ENCODE assay signal across 22 cellular contexts in genomic region chr19:31980851-31981250, GRCh38.
DNase-seq lines count a peak whose midpoint lies in the region; ATAC-seq, FAIRE-seq and TF ChIP-seq lines count a peak whose summit lies in the region.
"Had no signal": no experiment of that assay in that cellular context is flagged by ENCODE, and none has a peak within 500 bp of the region (broad histone marks: within the 10 kb centered on the region; RNA-seq: fewer than 3 reads in every experiment).

No MANE protein-coding gene starts in this region.

- H3K27me3 ChIP-seq in endodermal cell (ENCODE audit: control insufficient read depth, insufficient read depth, low read length, poor library complexity, severe bottlenecking) (no peaks in the 10 kb centered on the region), osteoblast (ENCODE audit: insufficient read depth, low read length) (no peaks in the 10 kb centered on the region), pancreas (no peaks in the 10 kb centered on the region)
- H3K27me3 ChIP-seq: BLaER1 treated with 17β-estradiol and CSF1 and Interleukin-3, amounts not matched to agents 10 nM and 100 nM had no signal

- ATAC-seq in GM18520 (IDR thresholded peaks at IDR 0.05; ENCODE audit: unreplicated experiment) (no peak), pancreas (no peak)
- ATAC-seq: A549; CD8-positive, alpha-beta T cell had no signal

- H3K9ac ChIP-seq in endodermal cell (ENCODE audit: extremely low read depth, low read length, poor library complexity, severe bottlenecking) = no peak overlapping the region
- H3K9ac ChIP-seq: BLaER1 treated with 17β-estradiol and CSF1 and Interleukin-3, amounts not matched to agents 10 nM and 100 nM had no signal

- H3K4me3 ChIP-seq in endodermal cell (ENCODE audit: low read length) = no peak overlapping the region
- no peak overlapping the region for H3K4me3 ChIP-seq in osteoblast (ENCODE audit: insufficient read depth, low read length)
- no peak overlapping the region for H3K4me3 ChIP-seq in pancreas
- H3K4me3 ChIP-seq: A549; BLaER1 treated with 17β-estradiol and CSF1 and Interleukin-3, amounts not matched to agents 10 nM and 100 nM had no signal

- H3K4me1 Mint-ChIP-seq in endodermal cell (no peaks in the 10 kb centered on the region), type B pancreatic cell (ENCODE audit: unreplicated experiment) (no peaks in the 10 kb centered on the region)
- H3K4me1 Mint-ChIP-seq: B cell had no signal

- H3K4me2 ChIP-seq in osteoblast (ENCODE audit: insufficient read depth, low read length) = no peak overlapping the region
- H3K4me2 ChIP-seq: A549; BLaER1 treated with 17β-estradiol and CSF1 and Interleukin-3, amounts not matched to agents 10 nM and 100 nM had no signal

- TF ChIP-seq CTCF in endodermal cell (conservative IDR thresholded peaks at IDR 0.05) (no peak), osteoblast (IDR thresholded peaks at IDR 0.05; ENCODE audit: extremely low read depth, low read depth, low read length) (no peak), type B pancreatic cell (conservative IDR thresholded peaks at IDR 0.05) (no peak), pancreas (IDR thresholded peaks at IDR 0.05) (no peak)

- H3K9me3 Mint-ChIP-seq in endodermal cell = peaks cover 7% of the 10 kb centered on the region
- H3K9me3 Mint-ChIP-seq in type B pancreatic cell = no peaks in the 10 kb centered on the region

- H3K4me3 Mint-ChIP-seq in endodermal cell = no peak overlapping the region
- no peak overlapping the region for H3K4me3 Mint-ChIP-seq in type B pancreatic cell
- H3K4me3 Mint-ChIP-seq: B cell; CD4-positive, alpha-beta T cell; CD8-positive, alpha-beta T cell had no signal

- no peak for FAIRE-seq in pancreas (lab: Jason Lieb, UNC)
- FAIRE-seq: D721Med, G401.6, GM12891 had no signal

- no peak overlapping the region for H2AFZ ChIP-seq in osteoblast (ENCODE audit: low read length)

- H3K27me3 Mint-ChIP-seq in endodermal cell (ENCODE audit: insufficient read depth) = no peaks in the 10 kb centered on the region
- peaks cover 7% of the 10 kb centered on the region for H3K27me3 Mint-ChIP-seq in type B pancreatic cell
- H3K27me3 Mint-ChIP-seq: B cell; CD4-positive, alpha-beta T cell had no signal

- no peaks in the 10 kb centered on the region for H3K36me3 ChIP-seq in endodermal cell (ENCODE audit: control insufficient read depth, insufficient read depth, low read length)
- no peaks in the 10 kb centered on the region for H3K36me3 ChIP-seq in osteoblast (ENCODE audit: insufficient read depth, low read length)
- H3K36me3 ChIP-seq in pancreas = no peaks in the 10 kb centered on the region
- H3K36me3 ChIP-seq: BLaER1 treated with 17β-estradiol and CSF1 and Interleukin-3, amounts not matched to agents 10 nM and 100 nM had no signal

- H3K27ac Mint-ChIP-seq in endodermal cell (no peak overlapping the region), type B pancreatic cell (no peak overlapping the region)
- H3K27ac Mint-ChIP-seq: B cell; CD4-positive, alpha-beta T cell; CD8-positive, alpha-beta T cell had no signal

- no peak overlapping the region for H3K27ac ChIP-seq in endodermal cell (ENCODE audit: low read depth, low read length)
- no peak overlapping the region for H3K27ac ChIP-seq in osteoblast (ENCODE audit: low read depth, low read length)
- no peak overlapping the region for H3K27ac ChIP-seq in pancreas
- H3K27ac ChIP-seq: A549; BLaER1 treated with 17β-estradiol and CSF1 and Interleukin-3, amounts not matched to agents 10 nM and 100 nM; C4-2B had no signal

- H3K79me2 ChIP-seq in osteoblast (ENCODE audit: insufficient read depth, low read length) = no peaks in the 10 kb centered on the region

- H3K36me3 Mint-ChIP-seq in endodermal cell (ENCODE audit: low read depth) (no peaks in the 10 kb centered on the region), type B pancreatic cell (no peaks in the 10 kb centered on the region)
- H3K36me3 Mint-ChIP-seq: CD8-positive, alpha-beta T cell had no signal

- DNase-seq in endodermal cell = peak; percentile 10
- DNase-seq in osteoblast (ENCODE audit: insufficient read length, low spot score, missing footprints) = peak; percentile 59
- DNase-seq in type B pancreatic cell (ENCODE audit: extremely low spot score, unreplicated experiment) = peak; percentile 36
- no peak for DNase-seq in NCI-H524 (lab: John Stamatoyannopoulos, UW)
- no peak for DNase-seq in medulla oblongata (ENCODE audit: extremely low spot score)
- DNase-seq in pancreas = no peak
- DNase-seq: 8988T; AML-193; Caco-2; Calu3; CD4-positive, alpha-beta T cell; CD8-positive, alpha-beta T cell; DMS79 treated with DMSO at 0.1 percent for 48 hours; GF-D8 had no signal

- no peaks in the 10 kb centered on the region for H3K4me1 ChIP-seq in endodermal cell (ENCODE audit: control insufficient read depth, insufficient read depth, low read length)
- H3K4me1 ChIP-seq in osteoblast (ENCODE audit: insufficient read depth, low read length) = no peaks in the 10 kb centered on the region
- H3K4me1 ChIP-seq in pancreas = no peaks in the 10 kb centered on the region
- H3K4me1 ChIP-seq: A549, Caco-2 had no signal

- H3K9me3 ChIP-seq in endodermal cell (ENCODE audit: control insufficient read depth, low read length) (no peaks in the 10 kb centered on the region), osteoblast (ENCODE audit: low read depth, low read length) (no peaks in the 10 kb centered on the region), pancreas (no peaks in the 10 kb centered on the region)
- H3K9me3 ChIP-seq: Caco-2 had no signal

- intact Hi-C loops in pancreas (cut with DNase I) = no loop called here

- H4K20me1 ChIP-seq in osteoblast (ENCODE audit: insufficient read depth, low read length) = no peaks in the 10 kb centered on the region
- H4K20me1 ChIP-seq: BLaER1 treated with 17β-estradiol and CSF1 and Interleukin-3, amounts not matched to agents 10 nM and 100 nM had no signal

- WGBS in endodermal cell (ENCODE audit: insufficient coverage in 1 of 2, insufficient read length in 1 of 2), 2 experiments = 75 to 82% methylated on average over 3 to 5 of the region's 5 CpGs
- WGBS in pancreas, 2 donors = 76 to 78% methylated on average over 5 of the region's 5 CpGs

Comparison
In these comparisons a context has a peak if more than half of its experiments do, and no peak if none do; other contexts are left out.
1. DNase-seq: peak in endodermal cell (single experiment), osteoblast (single experiment) and type B pancreatic cell (single experiment); none in NCI-H524 (0 of 2), medulla oblongata (single experiment) and pancreas (0 of 6).